In genomic region chr12:50505386-50505827, GRCh38 we compare ENCODE assay signal across 8 cellular contexts. TPM values are rescaled to one million over a fixed set of nuclear protein-coding genes. Genes with fewer than 3 reads are reported as not detected.
A peak's percentile ranks its signal among the peaks of the same experiment; 100 is the strongest.
DNase-seq lines count a peak whose midpoint lies in the region; TF ChIP-seq lines count a peak whose summit lies in the region.

No MANE protein-coding gene starts in this region.

- no peak for TF ChIP-seq POLR2A in NB4 (IDR thresholded peaks at IDR 0.05; ENCODE audit: extremely low read depth, insufficient read length)
- TF ChIP-seq POLR2A in ovary (IDR thresholded peaks at IDR 0.05), result no peak

- DNase-seq in H7, result no peak
- DNase-seq in NB4 (ENCODE audit: low read depth), result peak; percentile 60
- DNase-seq in activated T-helper 9 cell treated with anti-CD3 and anti-CD28 coated beads, Interleukin-2, amount 50 U/mL, for 16 hours (ENCODE audit: low read depth), result peak; percentile 16
- peak in 38 of 42 donors; percentile 17 to 70 (median 46) for DNase-seq in head of caudate nucleus
- peak in 3 of 5 donors; percentile 34 to 54 (median 47) for DNase-seq in ovary
- DNase-seq in GM19240 (ENCODE audit: insufficient read length, low spot score), result no peak
- DNase-seq in NCI-H2081 treated with DMSO at 0.1 percent for 48 hours (lab: John Stamatoyannopoulos, UW), result no peak

- H3K9me3 ChIP-seq in ovary, result no peaks in the 10 kb centered on the region

- intact Hi-C loops in head of caudate nucleus (cut with DNase I) (loop anchor here (2.0 kb wide), 1 partner anchor 131 kb away; no protein-coding TSS in a partner anchor), ovary (cut with DNase I) (loop anchor here in 3 of 4 donors (2.0 to 5.0 kb wide), 2 partner anchors 131 to 132 kb away; no protein-coding TSS in a partner anchor)

- peaks cover 4% of the 10 kb centered on the region for H3K4me1 ChIP-seq in ovary (ENCODE audit: insufficient read depth)

- no peaks in the 10 kb centered on the region for H3K27me3 ChIP-seq in H7 (ENCODE audit: control insufficient read depth, insufficient read depth, low read length)
- H3K27me3 ChIP-seq in ovary, result no peaks in the 10 kb centered on the region

- H3K4me3 ChIP-seq in GM12875 (ENCODE audit: low read depth, low read length) (peak overlapping the region; percentile 94), H7 (ENCODE audit: insufficient read depth, low read depth, low read length) (peak overlapping the region; percentile 85), NB4 (ENCODE audit: low read depth, low read length) (peak overlapping the region; percentile 77), ovary (peak overlapping the region; percentile 55)

- no peak for TF ChIP-seq EP300 in ovary (IDR thresholded peaks at IDR 0.05)

- WGBS in ovary, 3 donors, result 0 to 1% (median 1%) methylated on average over 13 of the region's 13 CpGs

- TF ChIP-seq CTCF in GM12875 (IDR thresholded peaks at IDR 0.05; ENCODE audit: borderline replicate concordance, insufficient read depth, low read depth, low read length), result no peak
- no peak for TF ChIP-seq CTCF in NB4 (IDR thresholded peaks at IDR 0.05; ENCODE audit: low read depth, low read length)
- TF ChIP-seq CTCF in ovary (IDR thresholded peaks at IDR 0.05), result no peak

- H3K27ac ChIP-seq in ovary, result peak overlapping the region; percentile 86 to 91

- H3K36me3 ChIP-seq in H7 (replicated peaks; ENCODE audit: control insufficient read depth, insufficient read depth, low read length), result no peaks in the 10 kb centered on the region; the same call in 1 of the 2 replicates
- H3K36me3 ChIP-seq in ovary, result no peaks in the 10 kb centered on the region

RNA-seq across cellular contexts. Expression of gene DIP2B, which starts 0.6 kb away (rescaled TPM):
- total RNA-seq in H7 (2014; rRNA removed; shearing (Covaris generic)), result 13.7 and 17.6 TPM in 2 replicates
- total RNA-seq in ovary, result 10 to 100 TPM; 16.4 to 33.3 (median 20.0) TPM
- polyA plus RNA-seq in ovary, result 10 to 100 TPM in 1 of 2 donors, 1 to 10 TPM in 1; 7.2 to 17.4 TPM

Comparison
In these comparisons a context has a peak if more than half of its experiments do, and no peak if none do; other contexts are left out.
1. DNase-seq: peak in NB4 (single experiment), activated T-helper 9 cell treated with anti-CD3 and anti-CD28 coated beads, Interleukin-2, amount 50 U/mL, for 16 hours (single experiment), head of caudate nucleus (38 of 42) and ovary (3 of 5); none in H7 (single experiment), GM19240 (single experiment) and NCI-H2081 treated with DMSO at 0.1 percent for 48 hours (single experiment).
2. Peak in every context shown above with its lines, with median percentiles within 50 percentile points of each other: H3K4me3 ChIP-seq.